ENCODE assay signal across 27 cellular contexts in genomic region chr12:69672195-69672594, GRCh38. TPM values are rescaled to one million over a fixed set of nuclear protein-coding genes. Genes with fewer than 3 reads are reported as not detected.
"Had no signal": no experiment of that assay in that cellular context is flagged by ENCODE, and none has a peak within 500 bp of the region (broad histone marks: within the 10 kb centered on the region; RNA-seq: fewer than 3 reads in every experiment).

No MANE protein-coding gene starts in this region.

- DNase-seq: colonic mucosa; effector CD8-positive, alpha-beta T cell; endodermal cell; foreskin melanocyte; glutamatergic neuron; heart right ventricle; hippocampal formation; kidney glomerular epithelial cell; left colon; left ventricle myocardium superior; lower lobe of right lung; naive B cell; nucleus accumbens; stimulated activated CD4-positive, alpha-beta T cell treated with anti-CD3 and anti-CD28 coated beads, Interleukin-2, amount 100 ng/mL, for 24 hours; stimulated activated CD4-positive, alpha-beta T cell treated with anti-CD3 and anti-CD28 coated beads, Interleukin-4, amount 100 ng/mL, for 4 hours; stimulated activated naive CD8-positive, alpha-beta T cell treated with anti-CD3 and anti-CD28 coated beads, Interleukin-15, Interleukin-2, amounts not matched to agents 100 U/mL and 50 U/mL, for 24 hours; substantia nigra; testis; tibial artery; upper lobe of left lung had no signal

- H3K36me3 ChIP-seq: colonic mucosa, esophagus muscularis mucosa, heart right ventricle, lower lobe of right lung, prostate gland, right atrium auricular region, tibial artery, upper lobe of left lung had no signal

- H3K27ac ChIP-seq: colonic mucosa, esophagus muscularis mucosa, heart right ventricle, lower lobe of right lung, prostate gland, right atrium auricular region, testis, tibial artery, upper lobe of left lung had no signal

- H3K4me1 ChIP-seq: colonic mucosa, esophagus muscularis mucosa, heart right ventricle, lower lobe of right lung, prostate gland, right atrium auricular region, testis, tibial artery, upper lobe of left lung had no signal

- H3K4me3 ChIP-seq: colonic mucosa, esophagus muscularis mucosa, heart right ventricle, lower lobe of right lung, prostate gland, right atrium auricular region, testis, tibial artery, upper lobe of left lung had no signal

- ATAC-seq: heart right ventricle; left colon; left ventricle myocardium superior; natural killer cell treated with Interleukin-12 subunit alpha and Interleukin-12 subunit beta and Interleukin-15 and Interleukin-18, amount 100 ng/mL, for 72 hours; sciatic nerve; stimulated activated memory B cell treated with anti-CD40 and anti-IgM and Interleukin-4, amounts not matched to agents 10 μg/mL and 1 μg/mL and 100 μg/mL, for 72 hours; stimulated activated naive CD8-positive, alpha-beta T cell treated with anti-CD3 and anti-CD28 coated beads, Interleukin-15, Interleukin-2, amounts not matched to agents 100 U/mL and 50 U/mL, for 24 hours had no signal

- H3K27me3 ChIP-seq: colonic mucosa, esophagus muscularis mucosa, heart right ventricle, right atrium auricular region, testis, tibial artery, upper lobe of left lung had no signal

- H3K9me3 ChIP-seq: colonic mucosa, esophagus muscularis mucosa, heart right ventricle, lower lobe of right lung, prostate gland, right atrium auricular region, testis, tibial artery, upper lobe of left lung had no signal

RNA-seq across cellular contexts. Expression of gene BEST3, which starts 26.9 kb away (rescaled TPM):
- total RNA-seq: colonic mucosa; endodermal cell; left colon; lower lobe of right lung; natural killer cell treated with Interleukin-12 subunit alpha and Interleukin-12 subunit beta and Interleukin-15 and Interleukin-18, amount 100 ng/mL, for 72 hours; neural crest cell; sciatic nerve; upper lobe of left lung had no signal
